In the genomic region with DNA sequence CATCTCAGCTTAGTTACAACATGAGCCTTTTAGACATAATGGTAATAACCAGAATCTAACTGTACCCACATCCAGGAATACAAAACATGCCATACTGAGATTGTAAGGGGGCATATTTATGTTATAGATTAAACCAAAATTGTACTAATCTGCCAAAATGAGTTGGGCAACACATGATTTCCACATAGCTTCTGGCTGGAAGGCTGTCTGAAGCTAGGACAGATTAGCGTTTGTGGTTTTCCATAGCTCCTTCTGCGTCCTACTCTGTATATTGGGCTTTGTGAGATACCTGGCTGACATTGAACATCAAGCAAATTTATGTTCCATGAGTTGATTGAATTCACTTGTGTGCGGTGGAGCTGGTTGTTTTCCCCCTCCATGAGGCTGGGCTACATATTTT, we compare ENCODE assay signal across 13 cellular contexts.
A peak's percentile ranks its signal among the peaks of the same experiment; 100 is the strongest.
DNase-seq lines count a peak whose midpoint lies in the region; ATAC-seq and TF ChIP-seq lines count a peak whose summit lies in the region.
"Had no signal": no experiment of that assay in that cellular context is flagged by ENCODE, and none has a peak within 500 bp of the region (broad histone marks: within the 10 kb centered on the region; RNA-seq: fewer than 3 reads in every experiment).

No MANE protein-coding gene starts in this region.

- CTCF ChIA-PET in MCF 10A (lab: Yijun Ruan, JAX), result no interaction called here

- H3K27ac ChIP-seq in breast epithelium (no peak overlapping the region), right lobe of liver (no peak overlapping the region)
- H3K27ac ChIP-seq: 22Rv1, BLaER1 had no signal

- H3K4me3 ChIP-seq in breast epithelium (no peak overlapping the region), fibroblast of the aortic adventitia (ENCODE audit: low read depth, low read length) (no peak overlapping the region), right lobe of liver (no peak overlapping the region)
- H3K4me3 ChIP-seq: BLaER1, HAP-1 had no signal

- H3K9me3 ChIP-seq in breast epithelium (no peaks in the 10 kb centered on the region), right lobe of liver (no peaks in the 10 kb centered on the region)
- H3K9me3 ChIP-seq: HAP-1 had no signal

- WGBS in right lobe of liver (ENCODE audit: insufficient coverage, low coverage, low lambda C conversion rate, missing lambda C conversion rate), result 50% methylated on average over 2 of the region's 3 CpGs

- ATAC-seq in right lobe of liver (peak; percentile 83 to 94 (median 89)), GM21529 (IDR thresholded peaks at IDR 0.05; ENCODE audit: unreplicated experiment) (no peak)

- H3K9me3 Mint-ChIP-seq in MCF 10A (ENCODE audit: unreplicated experiment), result no peaks in the 10 kb centered on the region
- H3K9me3 Mint-ChIP-seq in activated T-helper 2 cell treated with anti-CD3 and anti-CD28 coated beads, Interferon-gamma antibody, Interleukin-2, Interleukin-4, amounts not matched to agents 10 μg/mL and 5 μg/mL and 100 μg/mL, durations not matched to agents 14 hours and 24 hours and 36 hours, result no peaks in the 10 kb centered on the region

- H3K27ac Mint-ChIP-seq in MCF 10A (ENCODE audit: low read depth, unreplicated experiment), result no peak overlapping the region
- H3K27ac Mint-ChIP-seq in activated T-helper 2 cell treated with anti-CD3 and anti-CD28 coated beads, Interferon-gamma antibody, Interleukin-2, Interleukin-4, amounts not matched to agents 10 μg/mL and 5 μg/mL and 100 μg/mL, durations not matched to agents 14 hours and 24 hours and 36 hours, result no peak overlapping the region

- H3K4me1 ChIP-seq in breast epithelium (no peaks in the 10 kb centered on the region), right lobe of liver (peaks cover 0 to 12% (median 0%) of the 10 kb centered on the region in 4 donors)
- H3K4me1 ChIP-seq: BLaER1, HAP-1 had no signal

- no peaks in the 10 kb centered on the region for H3K4me1 Mint-ChIP-seq in MCF 10A (ENCODE audit: insufficient read depth, unreplicated experiment)
- H3K4me1 Mint-ChIP-seq in activated T-helper 2 cell treated with anti-CD3 and anti-CD28 coated beads, Interferon-gamma antibody, Interleukin-2, Interleukin-4, amounts not matched to agents 10 μg/mL and 5 μg/mL and 100 μg/mL, durations not matched to agents 14 hours and 24 hours and 36 hours (ENCODE audit: low read depth), result no peaks in the 10 kb centered on the region
- H3K4me1 Mint-ChIP-seq: CD8-positive, alpha-beta memory T cell had no signal

- H3K27me3 ChIP-seq in breast epithelium (no peaks in the 10 kb centered on the region), right lobe of liver (no peaks in the 10 kb centered on the region)
- H3K27me3 ChIP-seq: BLaER1 had no signal

- TF ChIP-seq POLR2A in breast epithelium (IDR thresholded peaks at IDR 0.05) (no peak), right lobe of liver (IDR thresholded peaks at IDR 0.05) (no peak)

- peaks cover 24% of the 10 kb centered on the region for H3K27me3 Mint-ChIP-seq in MCF 10A (ENCODE audit: insufficient read depth, unreplicated experiment)
- H3K27me3 Mint-ChIP-seq in activated T-helper 2 cell treated with anti-CD3 and anti-CD28 coated beads, Interferon-gamma antibody, Interleukin-2, Interleukin-4, amounts not matched to agents 10 μg/mL and 5 μg/mL and 100 μg/mL, durations not matched to agents 14 hours and 24 hours and 36 hours (ENCODE audit: low read depth), result no peaks in the 10 kb centered on the region

- DNase-seq in MCF 10A (ENCODE audit: unreplicated experiment) (peak; percentile 5), breast epithelium (ENCODE audit: low spot score in 2 of 2) (no peak), amniotic epithelial cell (ENCODE audit: low read depth) (peak; percentile 60), fibroblast of the aortic adventitia (ENCODE audit: low read depth) (peak; percentile 34), right lobe of liver (no peak), SK-N-DZ (ENCODE audit: low spot score) (no peak)
- no peak for DNase-seq in activated T-helper 2 cell treated with anti-CD3 and anti-CD28 coated beads, Interferon-gamma antibody, Interleukin-2, Interleukin-4, amounts not matched to agents 10 μg/mL and 5 μg/mL and 100 μg/mL, durations not matched to agents 14 hours and 24 hours and 36 hours (ENCODE audit: low spot score)
- DNase-seq: AML-193; CD8-positive, alpha-beta memory T cell had no signal

- intact Hi-C loops in MCF 10A (cut with micrococcal nuclease) (no loop called here), breast epithelium (cut with DNase I; ENCODE audit: low total_unique reads) (no loop called here), right lobe of liver (cut with DNase I) (no loop called here)
- intact Hi-C loops in activated T-helper 2 cell treated with anti-CD3 and anti-CD28 coated beads, Interferon-gamma antibody, Interleukin-2, Interleukin-4, amounts not matched to agents 10 μg/mL and 5 μg/mL and 100 μg/mL, durations not matched to agents 14 hours and 24 hours and 36 hours (cut with micrococcal nuclease), result no loop called here

- no peaks in the 10 kb centered on the region for H3K36me3 Mint-ChIP-seq in MCF 10A (ENCODE audit: insufficient read depth, unreplicated experiment)
- no peaks in the 10 kb centered on the region for H3K36me3 Mint-ChIP-seq in activated T-helper 2 cell treated with anti-CD3 and anti-CD28 coated beads, Interferon-gamma antibody, Interleukin-2, Interleukin-4, amounts not matched to agents 10 μg/mL and 5 μg/mL and 100 μg/mL, durations not matched to agents 14 hours and 24 hours and 36 hours (ENCODE audit: low read depth)
- H3K36me3 Mint-ChIP-seq: CD8-positive, alpha-beta memory T cell had no signal

- H3K36me3 ChIP-seq in breast epithelium (no peaks in the 10 kb centered on the region), right lobe of liver (no peaks in the 10 kb centered on the region)
- H3K36me3 ChIP-seq: BLaER1, HAP-1 had no signal

- POLR2A ChIA-PET in MCF 10A (lab: Yijun Ruan, JAX), result no interaction called here

- TF ChIP-seq CTCF in MCF 10A (IDR thresholded peaks at IDR 0.05; ENCODE audit: unreplicated experiment) (no peak), breast epithelium (IDR thresholded peaks at IDR 0.05) (no peak), fibroblast of the aortic adventitia (IDR thresholded peaks at IDR 0.05; ENCODE audit: insufficient read depth, low read length) (no peak), right lobe of liver (IDR thresholded peaks at IDR 0.05) (no peak)

- BruUV-seq in MCF 10A (replicated peaks; lab: Mats Ljungman, UMichigan), result no TSS peak

- no peak overlapping the region for H3K4me3 Mint-ChIP-seq in MCF 10A (ENCODE audit: unreplicated experiment)
- H3K4me3 Mint-ChIP-seq in activated T-helper 2 cell treated with anti-CD3 and anti-CD28 coated beads, Interferon-gamma antibody, Interleukin-2, Interleukin-4, amounts not matched to agents 10 μg/mL and 5 μg/mL and 100 μg/mL, durations not matched to agents 14 hours and 24 hours and 36 hours (ENCODE audit: low read depth), result no peak overlapping the region
- H3K4me3 Mint-ChIP-seq: CD8-positive, alpha-beta memory T cell had no signal

Comparison
In these comparisons a context has a peak if more than half of its experiments do, and no peak if none do; other contexts are left out.
1. DNase-seq: peak in MCF 10A (single experiment), amniotic epithelial cell (single experiment) and fibroblast of the aortic adventitia (single experiment); none in breast epithelium (0 of 2), right lobe of liver (0 of 3), SK-N-DZ (single experiment) and activated T-helper 2 cell treated with anti-CD3 and anti-CD28 coated beads, Interferon-gamma antibody, Interleukin-2, Interleukin-4, amounts not matched to agents 10 μg/mL and 5 μg/mL and 100 μg/mL, durations not matched to agents 14 hours and 24 hours and 36 hours (single experiment).